ENCODE assay signal across 8 cellular contexts in the genomic region with DNA sequence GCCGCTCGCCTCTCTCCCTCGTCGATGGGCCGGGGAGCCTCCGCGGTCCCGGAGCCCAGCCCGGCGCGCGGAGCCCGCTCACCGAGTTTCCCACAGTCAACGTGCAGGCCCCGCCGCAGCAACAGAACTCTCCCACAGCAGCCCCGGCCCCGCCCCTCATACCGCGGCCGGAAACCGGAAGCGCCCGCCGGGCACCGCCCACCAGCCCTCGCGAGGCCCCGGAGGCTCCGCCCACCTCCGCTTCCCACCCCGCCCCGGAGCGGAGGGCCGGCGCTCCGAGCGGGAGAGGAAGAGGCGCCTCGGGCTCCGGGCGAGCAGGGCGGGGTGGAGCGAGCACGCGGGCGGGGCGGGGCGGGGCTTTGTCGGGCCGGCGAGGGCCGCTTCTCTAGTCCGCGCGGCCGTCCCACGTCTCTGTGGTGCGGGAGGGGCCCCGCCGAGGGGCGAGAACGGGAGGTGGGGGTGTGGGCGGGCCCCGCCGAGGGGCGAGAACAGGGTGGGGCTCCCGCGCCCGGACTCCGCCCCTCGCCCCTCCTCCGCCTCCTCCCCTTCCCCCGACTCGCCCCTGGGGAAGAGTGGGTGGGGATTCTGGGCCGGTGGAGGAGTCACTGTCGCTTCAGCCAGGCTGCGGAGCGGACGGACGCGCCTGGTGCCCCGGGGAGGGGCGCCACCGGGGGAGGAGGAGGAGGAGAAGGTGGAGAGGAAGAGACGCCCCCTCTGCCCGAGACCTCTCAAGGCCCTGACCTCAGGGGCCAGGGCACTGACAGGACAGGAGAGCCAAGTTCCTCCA. TPM values are rescaled to one million over a fixed set of nuclear protein-coding genes. Genes with fewer than 3 reads are reported as not detected.
DNase-seq lines count a peak whose midpoint lies in the region; ATAC-seq and TF ChIP-seq lines count a peak whose summit lies in the region.

A gene (plus strand): TSS at position 605 of the 787 bp plus-strand sequence. CDS start 411 bp downstream, outside the sequence.
A gene (minus strand): TSS at position 136 of the 787 bp plus-strand sequence. CDS start 1,143 bp downstream, outside the sequence.

- H3K4me1 ChIP-seq in foreskin keratinocyte (no peaks in the 10 kb centered on the region), neuron (ENCODE audit: insufficient read depth, low read length) (peaks cover 35% of the 10 kb centered on the region), stomach smooth muscle (ENCODE audit: control insufficient read depth, insufficient read depth, low read length) (peaks cover 57% of the 10 kb centered on the region)

- ATAC-seq in foreskin keratinocyte: peak; percentile 81

- H3K4me3 ChIP-seq in neuron (ENCODE audit: low read length): peak within 1 kb of the TSS; percentile 49
- H3K4me3 ChIP-seq in stomach smooth muscle (ENCODE audit: low read length in 2 of 2): peak within 1 kb of the TSS; percentile 62 to 74

- H3K36me3 ChIP-seq in neuron (ENCODE audit: insufficient read depth, low read length) (peaks cover 9% of the 10 kb centered on the region), stomach smooth muscle (ENCODE audit: control insufficient read depth in 2 of 2, insufficient read depth in 2 of 2, low read length in 2 of 2) (peaks cover 10 to 11% of the 10 kb centered on the region in 2 donors)

- no peak within 1 kb of the TSS for H2AFZ ChIP-seq in neuron (ENCODE audit: low read depth, low read length)

- no peaks in the 10 kb centered on the region for H3K27me3 ChIP-seq in foreskin keratinocyte
- H3K27me3 ChIP-seq in neuron (ENCODE audit: insufficient read depth, low read length): no peaks in the 10 kb centered on the region
- peaks cover 0 to 12% of the 10 kb centered on the region in 2 donors for H3K27me3 ChIP-seq in stomach smooth muscle (ENCODE audit: control insufficient read depth in 1 of 2, insufficient read depth in 2 of 2, low read length in 2 of 2)

- DNase-seq in EH (ENCODE audit: low read depth) (peak; percentile 90), GOT3 (lab: John Stamatoyannopoulos, UW) (peak; percentile 72), LoVo (ENCODE audit: low spot score) (peak; percentile 82), SIG-M5 treated with dmso at 0.1 percent for 504 hours (lab: John Stamatoyannopoulos, UW; ENCODE audit: unreplicated experiment) (peak; percentile 83), activated gamma-delta T cell treated with Interleukin-2 at 50 U/mL for 16 hours (peak; percentile 83), foreskin keratinocyte (peak; percentile 61 to 71)

- H3K9ac ChIP-seq in stomach smooth muscle (ENCODE audit: low read length in 2 of 2): peak within 1 kb of the TSS; percentile 69 to 74

- H3K9me3 ChIP-seq in neuron (ENCODE audit: low read length) (no peaks in the 10 kb centered on the region), stomach smooth muscle (ENCODE audit: control insufficient read depth in 2 of 2, low read length in 2 of 2) (no peaks in the 10 kb centered on the region)

- no peak for TF ChIP-seq CTCF in foreskin keratinocyte (conservative IDR thresholded peaks at IDR 0.05)

- peak within 1 kb of the TSS; percentile 82 for H3K27ac ChIP-seq in foreskin keratinocyte
- H3K27ac ChIP-seq in stomach smooth muscle (ENCODE audit: low read length): peak within 1 kb of the TSS; percentile 76

RNA-seq across cellular contexts. Expression of the first gene that starts in this region (rescaled TPM):
- 2.2 and 3.2 TPM in 2 replicates for total RNA-seq in foreskin keratinocyte
- 1.6 and 2.3 TPM in 2 replicates for polyA plus RNA-seq in foreskin keratinocyte

RNA-seq across cellular contexts. Expression of the second gene that starts in this region (rescaled TPM):
- total RNA-seq in foreskin keratinocyte: 239 and 289 TPM in 2 replicates
- polyA plus RNA-seq in foreskin keratinocyte: 275 and 350 TPM in 2 replicates

Comparison
In these comparisons a context has a peak if more than half of its experiments do, and no peak if none do; other contexts are left out.
1. Peak in every context shown above with its lines: DNase-seq, ATAC-seq, H3K4me3 ChIP-seq and H3K27ac ChIP-seq.